1 cellular context compared by ENCODE assay signal in the genomic region with DNA sequence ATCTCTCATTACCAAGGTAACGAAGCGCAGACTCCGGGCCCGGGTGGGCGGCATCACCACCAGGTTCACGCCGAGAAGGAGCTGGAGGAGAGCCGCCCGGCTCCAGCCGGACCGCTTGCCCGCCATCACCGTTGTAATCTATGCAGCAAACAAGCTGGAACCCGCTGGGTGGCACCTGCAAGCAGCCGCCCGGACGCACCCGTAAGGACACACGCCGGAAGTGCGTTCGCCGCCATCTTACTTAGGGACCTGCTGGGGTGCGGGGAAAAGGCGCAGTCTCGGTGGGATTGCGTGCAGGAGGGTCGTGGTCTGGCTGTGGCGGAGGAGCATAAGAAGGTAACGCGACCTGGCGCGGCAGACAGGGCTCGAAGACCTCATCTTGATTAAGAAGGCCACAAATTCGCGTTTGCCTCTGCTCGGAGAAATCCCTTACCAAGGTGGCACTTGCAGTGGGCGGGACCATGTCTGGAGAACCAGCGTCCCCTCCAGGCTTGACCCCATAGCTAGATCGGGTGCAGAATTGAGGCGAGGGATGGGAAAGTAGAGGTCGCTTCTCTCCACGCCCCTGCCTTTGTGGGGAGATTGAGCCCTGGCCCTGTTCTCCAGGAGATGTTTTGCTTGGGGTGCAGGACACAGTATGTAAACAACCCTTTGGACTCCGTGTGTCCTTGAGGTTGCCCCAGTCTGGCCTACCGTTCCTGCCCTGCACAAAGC.
TF ChIP-seq lines count a peak whose summit lies in the region.

A gene with protein sequence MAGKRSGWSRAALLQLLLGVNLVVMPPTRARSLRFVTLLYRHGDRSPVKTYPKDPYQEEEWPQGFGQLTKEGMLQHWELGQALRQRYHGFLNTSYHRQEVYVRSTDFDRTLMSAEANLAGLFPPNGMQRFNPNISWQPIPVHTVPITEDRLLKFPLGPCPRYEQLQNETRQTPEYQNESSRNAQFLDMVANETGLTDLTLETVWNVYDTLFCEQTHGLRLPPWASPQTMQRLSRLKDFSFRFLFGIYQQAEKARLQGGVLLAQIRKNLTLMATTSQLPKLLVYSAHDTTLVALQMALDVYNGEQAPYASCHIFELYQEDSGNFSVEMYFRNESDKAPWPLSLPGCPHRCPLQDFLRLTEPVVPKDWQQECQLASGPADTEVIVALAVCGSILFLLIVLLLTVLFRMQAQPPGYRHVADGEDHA (minus strand): TSS at position 151 of the 714 bp plus-strand sequence. CDS start 25 bp downstream, at position 126.

TF ChIP-seq in K562, 482 proteins besides CTCF, POLR2A, EP300 and RAD21 (continued from another document and continues in another):
- TF ChIP-seq, protein P1, sequence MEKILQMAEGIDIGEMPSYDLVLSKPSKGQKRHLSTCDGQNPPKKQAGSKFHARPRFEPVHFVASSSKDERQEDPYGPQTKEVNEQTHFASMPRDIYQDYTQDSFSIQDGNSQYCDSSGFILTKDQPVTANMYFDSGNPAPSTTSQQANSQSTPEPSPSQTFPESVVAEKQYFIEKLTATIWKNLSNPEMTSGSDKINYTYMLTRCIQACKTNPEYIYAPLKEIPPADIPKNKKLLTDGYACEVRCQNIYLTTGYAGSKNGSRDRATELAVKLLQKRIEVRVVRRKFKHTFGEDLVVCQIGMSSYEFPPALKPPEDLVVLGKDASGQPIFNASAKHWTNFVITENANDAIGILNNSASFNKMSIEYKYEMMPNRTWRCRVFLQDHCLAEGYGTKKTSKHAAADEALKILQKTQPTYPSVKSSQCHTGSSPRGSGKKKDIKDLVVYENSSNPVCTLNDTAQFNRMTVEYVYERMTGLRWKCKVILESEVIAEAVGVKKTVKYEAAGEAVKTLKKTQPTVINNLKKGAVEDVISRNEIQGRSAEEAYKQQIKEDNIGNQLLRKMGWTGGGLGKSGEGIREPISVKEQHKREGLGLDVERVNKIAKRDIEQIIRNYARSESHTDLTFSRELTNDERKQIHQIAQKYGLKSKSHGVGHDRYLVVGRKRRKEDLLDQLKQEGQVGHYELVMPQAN (IDR thresholded peaks at IDR 0.05; ENCODE audit: borderline replicate concordance): peak; percentile 79
- TF ChIP-seq ETV5 (CRISPR knock-in tag; IDR thresholded peaks at IDR 0.05; ENCODE audit: low read depth): peak; percentile 66
- no peak; the same call in 1 of the 2 replicates for TF ChIP-seq KLF6 (CRISPR knock-in tag; IDR thresholded peaks at IDR 0.05; ENCODE audit: borderline replicate concordance)
- TF ChIP-seq DACH1 (IDR thresholded peaks at IDR 0.05; ENCODE audit: partially characterized antibody): no peak
- peak; percentile 89; the same call in 1 of the 2 replicates for TF ChIP-seq TARDBP (IDR thresholded peaks at IDR 0.05)
- peak; percentile 31 for TF ChIP-seq RBM39 (optimal IDR thresholded peaks at IDR 0.05; ENCODE audit: low read depth, low read length)
- peak; percentile 99 for TF ChIP-seq ZEB2 (IDR thresholded peaks at IDR 0.05)
- TF ChIP-seq JUN (IDR thresholded peaks at IDR 0.05; ENCODE audit: borderline replicate concordance, low read depth, low read length): no peak
- no peak for TF ChIP-seq JUN (CRISPR knock-in tag; IDR thresholded peaks at IDR 0.05; ENCODE audit: borderline replicate concordance)
- no peak for TF ChIP-seq FOXA1 (IDR thresholded peaks at IDR 0.05; ENCODE audit: borderline replicate concordance)
- TF ChIP-seq EZH2 (IDR thresholded peaks at IDR 0.05; ENCODE audit: borderline replicate concordance, low read depth, low read length): no peak
- TF ChIP-seq PRPF4 (IDR thresholded peaks at IDR 0.05; ENCODE audit: insufficient read depth, low read depth, low read length, poor library complexity, severe bottlenecking): no peak
- TF ChIP-seq, protein P2, sequence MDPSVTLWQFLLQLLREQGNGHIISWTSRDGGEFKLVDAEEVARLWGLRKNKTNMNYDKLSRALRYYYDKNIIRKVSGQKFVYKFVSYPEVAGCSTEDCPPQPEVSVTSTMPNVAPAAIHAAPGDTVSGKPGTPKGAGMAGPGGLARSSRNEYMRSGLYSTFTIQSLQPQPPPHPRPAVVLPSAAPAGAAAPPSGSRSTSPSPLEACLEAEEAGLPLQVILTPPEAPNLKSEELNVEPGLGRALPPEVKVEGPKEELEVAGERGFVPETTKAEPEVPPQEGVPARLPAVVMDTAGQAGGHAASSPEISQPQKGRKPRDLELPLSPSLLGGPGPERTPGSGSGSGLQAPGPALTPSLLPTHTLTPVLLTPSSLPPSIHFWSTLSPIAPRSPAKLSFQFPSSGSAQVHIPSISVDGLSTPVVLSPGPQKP (CRISPR knock-in tag; IDR thresholded peaks at IDR 0.05): no peak
- TF ChIP-seq, protein P3, sequence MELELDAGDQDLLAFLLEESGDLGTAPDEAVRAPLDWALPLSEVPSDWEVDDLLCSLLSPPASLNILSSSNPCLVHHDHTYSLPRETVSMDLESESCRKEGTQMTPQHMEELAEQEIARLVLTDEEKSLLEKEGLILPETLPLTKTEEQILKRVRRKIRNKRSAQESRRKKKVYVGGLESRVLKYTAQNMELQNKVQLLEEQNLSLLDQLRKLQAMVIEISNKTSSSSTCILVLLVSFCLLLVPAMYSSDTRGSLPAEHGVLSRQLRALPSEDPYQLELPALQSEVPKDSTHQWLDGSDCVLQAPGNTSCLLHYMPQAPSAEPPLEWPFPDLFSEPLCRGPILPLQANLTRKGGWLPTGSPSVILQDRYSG (tag; conservative IDR thresholded peaks at IDR 0.05; ENCODE audit: low read depth): peak; percentile 79; the same call in 1 of the 2 replicates
- no peak for TF ChIP-seq MTF1 (CRISPR knock-in tag; IDR thresholded peaks at IDR 0.05; ENCODE audit: borderline replicate concordance)
- peak; percentile 74 for TF ChIP-seq MYBL2 (IDR thresholded peaks at IDR 0.05; ENCODE audit: low read depth)
- TF ChIP-seq MYBL2 (CRISPR knock-in tag; IDR thresholded peaks at IDR 0.05; ENCODE audit: borderline replicate concordance): no peak
- peak; percentile 43; the same call in 1 of the 2 replicates for TF ChIP-seq RAD51 (IDR thresholded peaks at IDR 0.05; ENCODE audit: borderline replicate concordance, low read depth)
- TF ChIP-seq, protein P4, sequence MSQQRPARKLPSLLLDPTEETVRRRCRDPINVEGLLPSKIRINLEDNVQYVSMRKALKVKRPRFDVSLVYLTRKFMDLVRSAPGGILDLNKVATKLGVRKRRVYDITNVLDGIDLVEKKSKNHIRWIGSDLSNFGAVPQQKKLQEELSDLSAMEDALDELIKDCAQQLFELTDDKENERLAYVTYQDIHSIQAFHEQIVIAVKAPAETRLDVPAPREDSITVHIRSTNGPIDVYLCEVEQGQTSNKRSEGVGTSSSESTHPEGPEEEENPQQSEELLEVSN (IDR thresholded peaks at IDR 0.05; ENCODE audit: borderline replicate concordance in 1 of 2, extremely low read depth in 1 of 2, insufficient read depth in 1 of 2, insufficient read length in 1 of 2, low read depth in 1 of 2, low read length in 1 of 2, poor library complexity in 1 of 2, severe bottlenecking in 1 of 2): no peak
- peak; percentile 93 for TF ChIP-seq CXXC5 (CRISPR knock-in tag; IDR thresholded peaks at IDR 0.05)
- TF ChIP-seq, protein P5, sequence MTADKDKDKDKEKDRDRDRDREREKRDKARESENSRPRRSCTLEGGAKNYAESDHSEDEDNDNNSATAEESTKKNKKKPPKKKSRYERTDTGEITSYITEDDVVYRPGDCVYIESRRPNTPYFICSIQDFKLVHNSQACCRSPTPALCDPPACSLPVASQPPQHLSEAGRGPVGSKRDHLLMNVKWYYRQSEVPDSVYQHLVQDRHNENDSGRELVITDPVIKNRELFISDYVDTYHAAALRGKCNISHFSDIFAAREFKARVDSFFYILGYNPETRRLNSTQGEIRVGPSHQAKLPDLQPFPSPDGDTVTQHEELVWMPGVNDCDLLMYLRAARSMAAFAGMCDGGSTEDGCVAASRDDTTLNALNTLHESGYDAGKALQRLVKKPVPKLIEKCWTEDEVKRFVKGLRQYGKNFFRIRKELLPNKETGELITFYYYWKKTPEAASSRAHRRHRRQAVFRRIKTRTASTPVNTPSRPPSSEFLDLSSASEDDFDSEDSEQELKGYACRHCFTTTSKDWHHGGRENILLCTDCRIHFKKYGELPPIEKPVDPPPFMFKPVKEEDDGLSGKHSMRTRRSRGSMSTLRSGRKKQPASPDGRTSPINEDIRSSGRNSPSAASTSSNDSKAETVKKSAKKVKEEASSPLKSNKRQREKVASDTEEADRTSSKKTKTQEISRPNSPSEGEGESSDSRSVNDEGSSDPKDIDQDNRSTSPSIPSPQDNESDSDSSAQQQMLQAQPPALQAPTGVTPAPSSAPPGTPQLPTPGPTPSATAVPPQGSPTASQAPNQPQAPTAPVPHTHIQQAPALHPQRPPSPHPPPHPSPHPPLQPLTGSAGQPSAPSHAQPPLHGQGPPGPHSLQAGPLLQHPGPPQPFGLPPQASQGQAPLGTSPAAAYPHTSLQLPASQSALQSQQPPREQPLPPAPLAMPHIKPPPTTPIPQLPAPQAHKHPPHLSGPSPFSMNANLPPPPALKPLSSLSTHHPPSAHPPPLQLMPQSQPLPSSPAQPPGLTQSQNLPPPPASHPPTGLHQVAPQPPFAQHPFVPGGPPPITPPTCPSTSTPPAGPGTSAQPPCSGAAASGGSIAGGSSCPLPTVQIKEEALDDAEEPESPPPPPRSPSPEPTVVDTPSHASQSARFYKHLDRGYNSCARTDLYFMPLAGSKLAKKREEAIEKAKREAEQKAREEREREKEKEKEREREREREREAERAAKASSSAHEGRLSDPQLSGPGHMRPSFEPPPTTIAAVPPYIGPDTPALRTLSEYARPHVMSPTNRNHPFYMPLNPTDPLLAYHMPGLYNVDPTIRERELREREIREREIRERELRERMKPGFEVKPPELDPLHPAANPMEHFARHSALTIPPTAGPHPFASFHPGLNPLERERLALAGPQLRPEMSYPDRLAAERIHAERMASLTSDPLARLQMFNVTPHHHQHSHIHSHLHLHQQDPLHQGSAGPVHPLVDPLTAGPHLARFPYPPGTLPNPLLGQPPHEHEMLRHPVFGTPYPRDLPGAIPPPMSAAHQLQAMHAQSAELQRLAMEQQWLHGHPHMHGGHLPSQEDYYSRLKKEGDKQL (CRISPR knock-in tag; IDR thresholded peaks at IDR 0.05; ENCODE audit: borderline replicate concordance): no peak
- TF ChIP-seq, protein P6, sequence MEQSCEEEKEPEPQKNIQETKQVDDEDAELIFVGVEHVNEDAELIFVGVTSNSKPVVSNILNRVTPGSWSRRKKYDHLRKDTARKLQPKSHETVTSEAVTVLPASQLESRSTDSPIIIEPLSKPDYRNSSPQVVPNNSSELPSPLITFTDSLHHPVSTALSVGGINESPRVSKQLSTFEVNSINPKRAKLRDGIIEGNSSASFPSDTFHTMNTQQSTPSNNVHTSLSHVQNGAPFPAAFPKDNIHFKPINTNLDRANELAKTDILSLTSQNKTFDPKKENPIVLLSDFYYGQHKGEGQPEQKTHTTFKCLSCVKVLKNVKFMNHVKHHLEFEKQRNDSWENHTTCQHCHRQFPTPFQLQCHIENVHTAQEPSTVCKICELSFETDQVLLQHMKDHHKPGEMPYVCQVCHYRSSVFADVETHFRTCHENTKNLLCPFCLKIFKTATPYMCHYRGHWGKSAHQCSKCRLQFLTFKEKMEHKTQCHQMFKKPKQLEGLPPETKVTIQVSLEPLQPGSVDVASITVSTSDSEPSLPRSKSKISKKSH (CRISPR knock-in tag; IDR thresholded peaks at IDR 0.05): no peak
- TF ChIP-seq POLR2B (IDR thresholded peaks at IDR 0.05; ENCODE audit: low read depth, partially characterized antibody): peak; percentile 76
- TF ChIP-seq ZNF551 (CRISPR knock-in tag; IDR thresholded peaks at IDR 0.05): no peak
- TF ChIP-seq, protein P7, sequence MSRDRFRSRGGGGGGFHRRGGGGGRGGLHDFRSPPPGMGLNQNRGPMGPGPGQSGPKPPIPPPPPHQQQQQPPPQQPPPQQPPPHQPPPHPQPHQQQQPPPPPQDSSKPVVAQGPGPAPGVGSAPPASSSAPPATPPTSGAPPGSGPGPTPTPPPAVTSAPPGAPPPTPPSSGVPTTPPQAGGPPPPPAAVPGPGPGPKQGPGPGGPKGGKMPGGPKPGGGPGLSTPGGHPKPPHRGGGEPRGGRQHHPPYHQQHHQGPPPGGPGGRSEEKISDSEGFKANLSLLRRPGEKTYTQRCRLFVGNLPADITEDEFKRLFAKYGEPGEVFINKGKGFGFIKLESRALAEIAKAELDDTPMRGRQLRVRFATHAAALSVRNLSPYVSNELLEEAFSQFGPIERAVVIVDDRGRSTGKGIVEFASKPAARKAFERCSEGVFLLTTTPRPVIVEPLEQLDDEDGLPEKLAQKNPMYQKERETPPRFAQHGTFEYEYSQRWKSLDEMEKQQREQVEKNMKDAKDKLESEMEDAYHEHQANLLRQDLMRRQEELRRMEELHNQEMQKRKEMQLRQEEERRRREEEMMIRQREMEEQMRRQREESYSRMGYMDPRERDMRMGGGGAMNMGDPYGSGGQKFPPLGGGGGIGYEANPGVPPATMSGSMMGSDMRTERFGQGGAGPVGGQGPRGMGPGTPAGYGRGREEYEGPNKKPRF (IDR thresholded peaks at IDR 0.05; ENCODE audit: low read depth, low read length): no peak
- peak; percentile 82; the same call in 1 of the 2 replicates for TF ChIP-seq ZNF589 (CRISPR knock-in tag; IDR thresholded peaks at IDR 0.05; ENCODE audit: low read depth)
- no peak for TF ChIP-seq MXI1 (IDR thresholded peaks at IDR 0.05; ENCODE audit: low read depth, low read length)
- TF ChIP-seq, protein P8, sequence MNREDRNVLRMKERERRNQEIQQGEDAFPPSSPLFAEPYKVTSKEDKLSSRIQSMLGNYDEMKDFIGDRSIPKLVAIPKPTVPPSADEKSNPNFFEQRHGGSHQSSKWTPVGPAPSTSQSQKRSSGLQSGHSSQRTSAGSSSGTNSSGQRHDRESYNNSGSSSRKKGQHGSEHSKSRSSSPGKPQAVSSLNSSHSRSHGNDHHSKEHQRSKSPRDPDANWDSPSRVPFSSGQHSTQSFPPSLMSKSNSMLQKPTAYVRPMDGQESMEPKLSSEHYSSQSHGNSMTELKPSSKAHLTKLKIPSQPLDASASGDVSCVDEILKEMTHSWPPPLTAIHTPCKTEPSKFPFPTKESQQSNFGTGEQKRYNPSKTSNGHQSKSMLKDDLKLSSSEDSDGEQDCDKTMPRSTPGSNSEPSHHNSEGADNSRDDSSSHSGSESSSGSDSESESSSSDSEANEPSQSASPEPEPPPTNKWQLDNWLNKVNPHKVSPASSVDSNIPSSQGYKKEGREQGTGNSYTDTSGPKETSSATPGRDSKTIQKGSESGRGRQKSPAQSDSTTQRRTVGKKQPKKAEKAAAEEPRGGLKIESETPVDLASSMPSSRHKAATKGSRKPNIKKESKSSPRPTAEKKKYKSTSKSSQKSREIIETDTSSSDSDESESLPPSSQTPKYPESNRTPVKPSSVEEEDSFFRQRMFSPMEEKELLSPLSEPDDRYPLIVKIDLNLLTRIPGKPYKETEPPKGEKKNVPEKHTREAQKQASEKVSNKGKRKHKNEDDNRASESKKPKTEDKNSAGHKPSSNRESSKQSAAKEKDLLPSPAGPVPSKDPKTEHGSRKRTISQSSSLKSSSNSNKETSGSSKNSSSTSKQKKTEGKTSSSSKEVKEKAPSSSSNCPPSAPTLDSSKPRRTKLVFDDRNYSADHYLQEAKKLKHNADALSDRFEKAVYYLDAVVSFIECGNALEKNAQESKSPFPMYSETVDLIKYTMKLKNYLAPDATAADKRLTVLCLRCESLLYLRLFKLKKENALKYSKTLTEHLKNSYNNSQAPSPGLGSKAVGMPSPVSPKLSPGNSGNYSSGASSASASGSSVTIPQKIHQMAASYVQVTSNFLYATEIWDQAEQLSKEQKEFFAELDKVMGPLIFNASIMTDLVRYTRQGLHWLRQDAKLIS (CRISPR knock-in tag; IDR thresholded peaks at IDR 0.05): no peak
